ENCODE assay signal across 8 cellular contexts in the genomic region with DNA sequence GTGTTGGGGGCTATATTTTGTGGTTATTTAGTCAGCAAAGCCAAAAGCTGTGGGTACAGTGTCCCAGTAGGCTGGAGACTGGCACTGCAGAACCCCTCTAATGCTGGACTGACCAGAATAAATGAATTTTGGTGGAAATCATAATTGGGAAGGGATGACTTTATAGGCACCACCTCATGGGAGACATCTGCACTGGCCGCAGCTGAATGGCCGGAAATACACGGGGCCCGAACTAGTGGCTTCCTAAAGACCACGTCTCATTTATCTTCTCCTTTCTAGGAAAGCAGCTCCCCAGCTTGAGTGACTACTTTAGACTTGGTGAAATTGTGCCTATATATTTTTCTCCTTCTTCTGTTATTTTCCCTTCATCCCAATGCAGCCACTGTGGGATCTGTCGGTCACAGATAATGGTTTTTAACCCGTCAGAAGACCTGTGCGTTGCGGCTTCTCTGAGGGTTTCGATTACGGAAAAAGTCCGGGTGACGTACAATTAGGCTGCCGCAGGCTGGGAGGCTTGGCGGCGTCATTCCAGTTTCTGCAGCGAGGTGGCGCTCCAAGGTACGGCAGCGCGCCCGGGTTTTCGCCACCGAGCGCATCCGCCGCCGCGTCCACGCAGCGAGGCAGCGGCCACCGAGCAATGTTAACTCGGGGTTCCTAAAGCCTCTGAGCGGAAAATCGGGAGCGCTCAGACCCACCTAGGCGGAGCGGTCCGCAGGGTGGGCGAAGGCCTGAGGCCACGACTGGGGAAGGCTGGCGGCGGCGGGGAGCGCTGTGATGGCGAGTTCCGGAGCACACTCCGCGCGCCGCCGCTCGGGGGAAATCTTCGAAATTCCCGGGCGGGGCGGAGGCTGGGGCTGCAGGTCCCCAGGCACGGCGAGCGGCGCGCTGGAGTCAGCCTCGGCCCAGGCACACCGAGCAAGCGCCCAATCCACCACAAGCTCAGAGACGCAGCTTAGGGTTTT. TPM values are rescaled to one million over a fixed set of nuclear protein-coding genes. Genes with fewer than 3 reads are reported as not detected.
A peak's percentile ranks its signal among the peaks of the same experiment; 100 is the strongest.
DNase-seq lines count a peak whose midpoint lies in the region; ATAC-seq and TF ChIP-seq lines count a peak whose summit lies in the region.

No MANE protein-coding gene starts in this region.

- no peaks in the 10 kb centered on the region for H3K36me3 ChIP-seq in ACC112 (ENCODE audit: insufficient read depth, low read length)
- peaks cover 0 to 4% of the 10 kb centered on the region in 2 donors for H3K36me3 ChIP-seq in lung (ENCODE audit: control insufficient read depth in 2 of 2, insufficient read depth in 2 of 2, low read length in 2 of 2)

- peak; percentile 87 for ATAC-seq in GM18858 (IDR thresholded peaks at IDR 0.05; ENCODE audit: unreplicated experiment)
- ATAC-seq in HG03060 (IDR thresholded peaks at IDR 0.05; ENCODE audit: low read depth, unreplicated experiment) = peak; percentile 68
- peak; percentile 86 for ATAC-seq in lung (ENCODE audit: insufficient read depth, low FRiP score)

- no peaks in the 10 kb centered on the region for H3K9me3 Mint-ChIP-seq in activated CD4-positive, alpha-beta T cell treated with anti-CD3 and anti-CD28 coated beads, Interleukin-2, amount 10 ng/mL, durations not matched to agents 24 days and 14 days

- peaks cover 47% of the 10 kb centered on the region for H3K4me1 ChIP-seq in ACC112 (ENCODE audit: control insufficient read depth, insufficient read depth, low read length, unreplicated experiment)
- peaks cover 0 to 23% of the 10 kb centered on the region in 2 donors for H3K4me1 ChIP-seq in lung (ENCODE audit: control insufficient read depth in 2 of 2, insufficient read depth in 2 of 2, low read length in 2 of 2)

- TF ChIP-seq CTCF in lung (IDR thresholded peaks at IDR 0.05; ENCODE audit: control extremely low read depth, extremely low read depth) = peak; percentile 84

- H3K27ac Mint-ChIP-seq in activated CD4-positive, alpha-beta T cell treated with anti-CD3 and anti-CD28 coated beads, Interleukin-2, amount 10 ng/mL, durations not matched to agents 24 days and 14 days = peak overlapping the region; percentile 67

- peak overlapping the region; percentile 97 for H3K4me3 ChIP-seq in ACC112 (ENCODE audit: low read depth, low read length)
- peak overlapping the region; percentile 24 for H3K4me3 ChIP-seq in lung

- peaks cover 66% of the 10 kb centered on the region for H3K27me3 Mint-ChIP-seq in activated CD4-positive, alpha-beta T cell treated with anti-CD3 and anti-CD28 coated beads, Interleukin-2, amount 10 ng/mL, durations not matched to agents 24 days and 14 days

- peaks cover 12% of the 10 kb centered on the region for H3K4me1 Mint-ChIP-seq in activated CD4-positive, alpha-beta T cell treated with anti-CD3 and anti-CD28 coated beads, Interleukin-2, amount 10 ng/mL, durations not matched to agents 24 days and 14 days

- DNase-seq in NCI-H460 (ENCODE audit: extremely low read depth, low read depth) (peak; percentile 68), dermis blood vessel endothelial cell (peak; percentile 93), lung (ENCODE audit: low spot score) (peak; percentile 78)
- DNase-seq in activated CD4-positive, alpha-beta T cell treated with anti-CD3 and anti-CD28 coated beads, Interleukin-2, amount 10 ng/mL, durations not matched to agents 24 days and 14 days = peak; percentile 94
- DNase-seq in stimulated activated CD8-positive, alpha-beta memory T cell treated with anti-CD3 and anti-CD28 coated beads, Interleukin-12 subunit alpha, Interleukin-12 subunit beta, amount 100 ng/mL, for 1 hour (ENCODE audit: low read depth) = peak; percentile 45

- intact Hi-C loops in activated CD4-positive, alpha-beta T cell treated with anti-CD3 and anti-CD28 coated beads, Interleukin-2, amount 10 ng/mL, durations not matched to agents 24 days and 14 days (cut with micrococcal nuclease) = loop anchor here (2.0 kb wide), 1 partner anchor 26 kb away; the partner anchor contains the start of gene NR2F2

- H3K36me3 Mint-ChIP-seq in activated CD4-positive, alpha-beta T cell treated with anti-CD3 and anti-CD28 coated beads, Interleukin-2, amount 10 ng/mL, durations not matched to agents 24 days and 14 days (ENCODE audit: low read depth) = peaks cover 8% of the 10 kb centered on the region

- H3K27ac ChIP-seq in ACC112 (ENCODE audit: low read depth, low read length) (peak overlapping the region; percentile 76), lung (ENCODE audit: low read depth in 1 of 2, low read length in 1 of 2) (peak overlapping the region in 1 of 2 donors; percentile 47)

- H3K27me3 ChIP-seq in ACC112 (ENCODE audit: insufficient read depth, low read length) (no peaks in the 10 kb centered on the region), lung (ENCODE audit: control insufficient read depth, insufficient read depth) (no peaks in the 10 kb centered on the region)

- H3K79me2 ChIP-seq in ACC112 (ENCODE audit: control insufficient read depth, insufficient read depth, low read length, unreplicated experiment) = peaks cover 62% of the 10 kb centered on the region

- 1% methylated on average over 65 to 67 of the region's 67 CpGs for WGBS in lung, 2 donors

- no peaks in the 10 kb centered on the region for H3K9me3 ChIP-seq in lung (ENCODE audit: control insufficient read depth in 2 of 2, insufficient read depth in 1 of 2, low read length in 1 of 2)

- H3K4me3 Mint-ChIP-seq in activated CD4-positive, alpha-beta T cell treated with anti-CD3 and anti-CD28 coated beads, Interleukin-2, amount 10 ng/mL, durations not matched to agents 24 days and 14 days = peak overlapping the region; percentile 87

- peak overlapping the region; percentile 87 for H2AFZ ChIP-seq in ACC112 (ENCODE audit: low read length, unreplicated experiment)

RNA-seq across cellular contexts. Expression of gene NR2F2, which starts 26.3 kb away (rescaled TPM):
- 6.4 and 7.3 TPM in 2 replicates for total RNA-seq in NCI-H460 (2014; rRNA removed; shearing (Covaris generic))
- polyA plus RNA-seq in NCI-H460 (2014; cell fraction: nucleus; rRNA removed) = 2.3 and 5.5 TPM in 2 replicates
- not detected in 2 replicates for total RNA-seq in activated CD4-positive, alpha-beta T cell treated with anti-CD3 and anti-CD28 coated beads, Interleukin-2, amount 10 ng/mL, durations not matched to agents 24 days and 14 days
- 14.0 and 36.6 TPM in 2 replicates for total RNA-seq in dermis blood vessel endothelial cell
- total RNA-seq in lung = 10 to 100 TPM; 41.9 to 73.5 TPM
- 10 to 100 TPM; 15.0 to 28.9 TPM for polyA plus RNA-seq in lung
